Comparison of ENCODE assay signal across 1 cellular context in the genomic region with DNA sequence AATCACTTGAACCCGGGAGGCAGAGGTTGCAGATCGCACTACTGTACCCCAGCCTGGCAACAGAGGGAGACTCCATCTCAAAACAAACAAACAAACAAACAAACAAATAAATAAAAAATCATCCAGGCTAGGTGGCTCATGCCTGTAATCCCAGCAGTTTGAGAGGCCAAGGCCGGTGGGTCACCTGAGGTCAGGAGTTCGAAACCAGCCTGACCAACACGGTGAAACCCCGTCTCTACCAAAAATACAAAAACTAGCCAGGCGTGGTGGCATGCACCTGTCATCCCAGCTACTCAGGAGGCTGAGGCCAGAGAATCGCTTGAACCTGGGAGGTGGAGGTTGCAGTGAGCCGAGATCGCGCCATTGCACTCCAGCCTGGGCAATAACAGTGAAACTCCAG.
TF ChIP-seq lines count a peak whose summit lies in the region.

No MANE protein-coding gene starts in this region.

TF ChIP-seq in GM12878, 131 proteins besides CTCF, POLR2A, EP300 and RAD21:
- TF ChIP-seq, protein P1, sequence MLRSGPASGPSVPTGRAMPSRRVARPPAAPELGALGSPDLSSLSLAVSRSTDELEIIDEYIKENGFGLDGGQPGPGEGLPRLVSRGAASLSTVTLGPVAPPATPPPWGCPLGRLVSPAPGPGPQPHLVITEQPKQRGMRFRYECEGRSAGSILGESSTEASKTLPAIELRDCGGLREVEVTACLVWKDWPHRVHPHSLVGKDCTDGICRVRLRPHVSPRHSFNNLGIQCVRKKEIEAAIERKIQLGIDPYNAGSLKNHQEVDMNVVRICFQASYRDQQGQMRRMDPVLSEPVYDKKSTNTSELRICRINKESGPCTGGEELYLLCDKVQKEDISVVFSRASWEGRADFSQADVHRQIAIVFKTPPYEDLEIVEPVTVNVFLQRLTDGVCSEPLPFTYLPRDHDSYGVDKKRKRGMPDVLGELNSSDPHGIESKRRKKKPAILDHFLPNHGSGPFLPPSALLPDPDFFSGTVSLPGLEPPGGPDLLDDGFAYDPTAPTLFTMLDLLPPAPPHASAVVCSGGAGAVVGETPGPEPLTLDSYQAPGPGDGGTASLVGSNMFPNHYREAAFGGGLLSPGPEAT (IDR thresholded peaks at IDR 0.05; ENCODE audit: low read depth): peak; percentile 35; the same call in 1 of the 2 replicates
- TF ChIP-seq EED (IDR thresholded peaks at IDR 0.05; ENCODE audit: low read depth) (peak; percentile 59; the same call in 1 of the 2 replicates), CREM (IDR thresholded peaks at IDR 0.05; ENCODE audit: low read depth) (peak; percentile 74), NBN (IDR thresholded peaks at IDR 0.05) (peak; percentile 80; the same call in 1 of the 2 replicates), MEF2B (IDR thresholded peaks at IDR 0.05; ENCODE audit: partially characterized antibody, poor library complexity, severe bottlenecking) (peak; percentile 54), TCF12 (IDR thresholded peaks at IDR 0.05; ENCODE audit: low read depth, low read length) (0 out of 2 replicates have a peak, but pooled peaks have one; percentile 55), FOXM1 (IDR thresholded peaks at IDR 0.05; ENCODE audit: low read depth, low read length) (peak; percentile 40; the same call in 1 of the 2 replicates), BHLHE40 (IDR thresholded peaks at IDR 0.05; ENCODE audit: borderline replicate concordance in 1 of 2, low read depth in 2 of 2, low read length in 1 of 2) (peak in 1 of 2 experiments; percentile 80; a peak in 2 of 4 replicates), MTA2 (IDR thresholded peaks at IDR 0.05; ENCODE audit: low read depth) (peak; percentile 28; the same call in 1 of the 2 replicates), ZBED1 (IDR thresholded peaks at IDR 0.05; ENCODE audit: borderline replicate concordance) (peak; percentile 84; the same call in 1 of the 2 replicates), NR2F1 (conservative IDR thresholded peaks at IDR 0.05) (peak; percentile 93), IKZF1 (conservative IDR thresholded peaks at IDR 0.05) (peak; percentile 66), DPF2 (IDR thresholded peaks at IDR 0.05) (peak; percentile 35; the same call in 1 of the 2 replicates), RUNX3 (IDR thresholded peaks at IDR 0.05; ENCODE audit: low read length) (peak; percentile 73), MEF2A (IDR thresholded peaks at IDR 0.05; ENCODE audit: insufficient read depth, low read depth, low read length) (0 out of 2 replicates have a peak, but pooled peaks have one; percentile 46), IKZF2 (IDR thresholded peaks at IDR 0.05) (peak; percentile 51 to 66; a peak in 3 of 4 replicates), PAX5 (IDR thresholded peaks at IDR 0.05; ENCODE audit: borderline replicate concordance, low read depth, low read length) (peak; percentile 74; the same call in 1 of the 2 replicates), HDGF (IDR thresholded peaks at IDR 0.05) (peak; percentile 79), NFIC (IDR thresholded peaks at IDR 0.05; ENCODE audit: low read depth, low read length) (peak; percentile 41; the same call in 1 of the 2 replicates)
- TF ChIP-seq, protein P2, sequence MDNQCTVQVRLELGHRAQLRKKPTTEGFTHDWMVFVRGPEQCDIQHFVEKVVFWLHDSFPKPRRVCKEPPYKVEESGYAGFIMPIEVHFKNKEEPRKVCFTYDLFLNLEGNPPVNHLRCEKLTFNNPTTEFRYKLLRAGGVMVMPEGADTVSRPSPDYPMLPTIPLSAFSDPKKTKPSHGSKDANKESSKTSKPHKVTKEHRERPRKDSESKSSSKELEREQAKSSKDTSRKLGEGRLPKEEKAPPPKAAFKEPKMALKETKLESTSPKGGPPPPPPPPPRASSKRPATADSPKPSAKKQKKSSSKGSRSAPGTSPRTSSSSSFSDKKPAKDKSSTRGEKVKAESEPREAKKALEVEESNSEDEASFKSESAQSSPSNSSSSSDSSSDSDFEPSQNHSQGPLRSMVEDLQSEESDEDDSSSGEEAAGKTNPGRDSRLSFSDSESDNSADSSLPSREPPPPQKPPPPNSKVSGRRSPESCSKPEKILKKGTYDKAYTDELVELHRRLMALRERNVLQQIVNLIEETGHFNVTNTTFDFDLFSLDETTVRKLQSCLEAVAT (IDR thresholded peaks at IDR 0.05): peak; percentile 68; the same call in 1 of the 2 replicates
- TF ChIP-seq, protein P3, sequence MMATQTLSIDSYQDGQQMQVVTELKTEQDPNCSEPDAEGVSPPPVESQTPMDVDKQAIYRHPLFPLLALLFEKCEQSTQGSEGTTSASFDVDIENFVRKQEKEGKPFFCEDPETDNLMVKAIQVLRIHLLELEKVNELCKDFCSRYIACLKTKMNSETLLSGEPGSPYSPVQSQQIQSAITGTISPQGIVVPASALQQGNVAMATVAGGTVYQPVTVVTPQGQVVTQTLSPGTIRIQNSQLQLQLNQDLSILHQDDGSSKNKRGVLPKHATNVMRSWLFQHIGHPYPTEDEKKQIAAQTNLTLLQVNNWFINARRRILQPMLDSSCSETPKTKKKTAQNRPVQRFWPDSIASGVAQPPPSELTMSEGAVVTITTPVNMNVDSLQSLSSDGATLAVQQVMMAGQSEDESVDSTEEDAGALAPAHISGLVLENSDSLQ (IDR thresholded peaks at IDR 0.05): peak; percentile 67
- TF ChIP-seq, protein P4, sequence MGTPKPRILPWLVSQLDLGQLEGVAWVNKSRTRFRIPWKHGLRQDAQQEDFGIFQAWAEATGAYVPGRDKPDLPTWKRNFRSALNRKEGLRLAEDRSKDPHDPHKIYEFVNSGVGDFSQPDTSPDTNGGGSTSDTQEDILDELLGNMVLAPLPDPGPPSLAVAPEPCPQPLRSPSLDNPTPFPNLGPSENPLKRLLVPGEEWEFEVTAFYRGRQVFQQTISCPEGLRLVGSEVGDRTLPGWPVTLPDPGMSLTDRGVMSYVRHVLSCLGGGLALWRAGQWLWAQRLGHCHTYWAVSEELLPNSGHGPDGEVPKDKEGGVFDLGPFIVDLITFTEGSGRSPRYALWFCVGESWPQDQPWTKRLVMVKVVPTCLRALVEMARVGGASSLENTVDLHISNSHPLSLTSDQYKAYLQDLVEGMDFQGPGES (IDR thresholded peaks at IDR 0.05): 0 out of 2 replicates have a peak, but pooled peaks have one; percentile 25
- TF ChIP-seq, protein P5, sequence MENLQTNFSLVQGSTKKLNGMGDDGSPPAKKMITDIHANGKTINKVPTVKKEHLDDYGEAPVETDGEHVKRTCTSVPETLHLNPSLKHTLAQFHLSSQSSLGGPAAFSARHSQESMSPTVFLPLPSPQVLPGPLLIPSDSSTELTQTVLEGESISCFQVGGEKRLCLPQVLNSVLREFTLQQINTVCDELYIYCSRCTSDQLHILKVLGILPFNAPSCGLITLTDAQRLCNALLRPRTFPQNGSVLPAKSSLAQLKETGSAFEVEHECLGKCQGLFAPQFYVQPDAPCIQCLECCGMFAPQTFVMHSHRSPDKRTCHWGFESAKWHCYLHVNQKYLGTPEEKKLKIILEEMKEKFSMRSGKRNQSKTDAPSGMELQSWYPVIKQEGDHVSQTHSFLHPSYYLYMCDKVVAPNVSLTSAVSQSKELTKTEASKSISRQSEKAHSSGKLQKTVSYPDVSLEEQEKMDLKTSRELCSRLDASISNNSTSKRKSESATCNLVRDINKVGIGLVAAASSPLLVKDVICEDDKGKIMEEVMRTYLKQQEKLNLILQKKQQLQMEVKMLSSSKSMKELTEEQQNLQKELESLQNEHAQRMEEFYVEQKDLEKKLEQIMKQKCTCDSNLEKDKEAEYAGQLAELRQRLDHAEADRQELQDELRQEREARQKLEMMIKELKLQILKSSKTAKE (IDR thresholded peaks at IDR 0.05; ENCODE audit: low read depth, poor library complexity, severe bottlenecking): peak; percentile 78
